32 cellular contexts compared by ENCODE assay signal in the genomic region with DNA sequence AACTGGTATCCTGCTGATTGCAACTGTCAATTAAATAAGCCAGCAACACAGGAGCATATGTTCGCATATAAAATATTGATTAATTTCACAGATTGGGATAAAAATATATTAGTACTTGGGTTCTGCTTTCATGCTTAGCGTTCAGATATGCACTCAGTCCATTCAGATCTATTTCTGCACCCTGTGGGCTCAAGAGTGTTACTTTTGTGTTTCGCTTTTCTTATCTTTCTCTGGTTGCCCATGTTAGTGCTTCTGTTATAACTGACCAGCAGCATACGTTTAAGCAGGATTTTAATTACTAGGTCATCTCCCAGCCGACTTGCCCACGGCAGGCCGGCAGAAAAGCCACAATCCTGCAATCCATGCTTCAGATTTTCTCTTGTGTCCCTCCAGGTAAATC.
DNase-seq lines count a peak whose midpoint lies in the region; ATAC-seq, FAIRE-seq and TF ChIP-seq lines count a peak whose summit lies in the region.
"Had no signal": no experiment of that assay in that cellular context is flagged by ENCODE, and none has a peak within 500 bp of the region (broad histone marks: within the 10 kb centered on the region; RNA-seq: fewer than 3 reads in every experiment).

No MANE protein-coding gene starts in this region.

- H4K20me1 ChIP-seq in Karpas-422 (ENCODE audit: insufficient read depth, low read depth, low read length) (no peaks in the 10 kb centered on the region), neural cell (ENCODE audit: insufficient read depth) (no peaks in the 10 kb centered on the region)

- H3K9me2 ChIP-seq in Karpas-422 (replicated peaks; ENCODE audit: insufficient read depth, low read length) = no peaks in the 10 kb centered on the region
- H3K9me2 ChIP-seq in neural cell (ENCODE audit: insufficient read depth, low read length) = no peaks in the 10 kb centered on the region

- DNase-seq in GM18507 (ENCODE audit: extremely low spot score, insufficient read length, low read depth) = no peak
- no peak for DNase-seq in Karpas-422
- DNase-seq in effector CD8-positive, alpha-beta T cell (lab: John Stamatoyannopoulos, UW) = no peak
- no peak for DNase-seq in activated CD4-positive, alpha-beta T cell treated with anti-CD3 and anti-CD28 coated beads, Interleukin-2, amount 50 U/mL, for 4 hours
- DNase-seq in NCI-H748 treated with DMSO at 0.1 percent for 48 hours (lab: John Stamatoyannopoulos, UW) = no peak
- DNase-seq: activated CD4-positive, alpha-beta T cell treated with anti-CD3 and anti-CD28 coated beads for 1 hour; activated gamma-delta T cell; Calu3; central memory CD4-positive, alpha-beta T cell; dermis blood vessel endothelial cell; DMS79 treated with DMSO at 0.1 percent for 48 hours; HFFc6; left lung; mesendoderm; NCI-H2081 treated with DMSO at 0.1 percent for 48 hours; NCI-H345; NCI-H774; stimulated activated CD4-positive, alpha-beta T cell treated with anti-CD3 and anti-CD28 coated beads, Interleukin-4, amount 100 ng/mL, for 4 hours; stimulated activated naive CD8-positive, alpha-beta T cell treated with anti-CD3 and anti-CD28 coated beads, Interleukin-15, Interleukin-2, amounts not matched to agents 100 U/mL and 50 U/mL, for 24 hours had no signal

- no peak overlapping the region for H3K4me3 ChIP-seq in Karpas-422 (ENCODE audit: low read length)
- H3K4me3 ChIP-seq in neural cell (ENCODE audit: low read length) = no peak overlapping the region
- H3K4me3 ChIP-seq: gastroesophageal sphincter, GM23338, K562, left lung, thoracic aorta had no signal

- H3K27ac ChIP-seq in Karpas-422 (ENCODE audit: low read length) (peak overlapping the region; percentile 86; the same call in 1 of the 2 replicates), neural cell (ENCODE audit: low read length) (peak overlapping the region; percentile 22)
- H3K27ac ChIP-seq: gastroesophageal sphincter, left lung, neutrophil, RWPE1 had no signal

- peak; percentile 60 for FAIRE-seq in GM18507 (lab: Jason Lieb, UNC)
- FAIRE-seq: endometrium, K562, TTC549, urothelium cell line had no signal

- H2AFZ ChIP-seq in Karpas-422 (ENCODE audit: low read length) (no peak overlapping the region), neural cell (ENCODE audit: low read depth, low read length) (no peak overlapping the region)
- H2AFZ ChIP-seq: GM23338 had no signal

- H3K9ac ChIP-seq in Karpas-422 (ENCODE audit: low read length) (no peak overlapping the region), neural cell (ENCODE audit: low read length) (no peak overlapping the region)

- no peak for TF ChIP-seq CTCF in neural cell (IDR thresholded peaks at IDR 0.05; ENCODE audit: poor library complexity, severe bottlenecking)

- TF ChIP-seq EP300 in neural cell (conservative IDR thresholded peaks at IDR 0.05; ENCODE audit: poor library complexity, severe bottlenecking) = no peak

- H3K4me2 ChIP-seq in Karpas-422 (ENCODE audit: low read depth, low read length, poor library complexity, severe bottlenecking) (no peak overlapping the region), neural cell (ENCODE audit: low read length) (no peak overlapping the region)
- H3K4me2 ChIP-seq: GM23338 had no signal

- peaks cover 97% of the 10 kb centered on the region for H3K79me2 ChIP-seq in Karpas-422 (ENCODE audit: low read length)
- peaks cover 4% of the 10 kb centered on the region for H3K79me2 ChIP-seq in neural cell (replicated peaks; ENCODE audit: insufficient read depth, low read length)

- peaks cover 50% of the 10 kb centered on the region for H3K4me1 ChIP-seq in Karpas-422 (ENCODE audit: low read length)
- H3K4me1 ChIP-seq: left lung had no signal

- H3K36me3 ChIP-seq in Karpas-422 (ENCODE audit: insufficient read depth, low read length) (no peaks in the 10 kb centered on the region), neural cell (ENCODE audit: insufficient read depth, low read length) (no peaks in the 10 kb centered on the region)
- H3K36me3 ChIP-seq: gastroesophageal sphincter, left lung, neutrophil, thoracic aorta had no signal

- H3K9me3 ChIP-seq in Karpas-422 (ENCODE audit: low read length) (no peaks in the 10 kb centered on the region), neural cell (ENCODE audit: low read length) (no peaks in the 10 kb centered on the region)
- H3K9me3 ChIP-seq: gastroesophageal sphincter, left lung, neutrophil, thoracic aorta had no signal

- TF ChIP-seq RAD21 in neural cell (conservative IDR thresholded peaks at IDR 0.05) = no peak

- ATAC-seq in GM21381 (IDR thresholded peaks at IDR 0.05; ENCODE audit: unreplicated experiment) (peak; percentile 77), GM21515 (IDR thresholded peaks at IDR 0.05; ENCODE audit: unreplicated experiment) (no peak)
- ATAC-seq: gastroesophageal sphincter; GM23338; K562; left lung; sciatic nerve; stimulated activated naive CD8-positive, alpha-beta T cell treated with anti-CD3 and anti-CD28 coated beads, Interleukin-15, Interleukin-2, amounts not matched to agents 100 U/mL and 50 U/mL, for 24 hours had no signal

- H3K27me3 ChIP-seq in Karpas-422 (ENCODE audit: low read length) = no peaks in the 10 kb centered on the region
- H3K27me3 ChIP-seq in neural cell (ENCODE audit: insufficient read depth, low read depth, low read length) = no peaks in the 10 kb centered on the region
- H3K27me3 ChIP-seq: gastroesophageal sphincter, left lung, neutrophil had no signal

- no peaks in the 10 kb centered on the region for H3F3A ChIP-seq in neural cell (ENCODE audit: insufficient read depth, low read length, poor library complexity, severe bottlenecking)

TF ChIP-seq in neural cell, 6 proteins besides CTCF, POLR2A, EP300 and RAD21:
- TF ChIP-seq MXI1 (conservative IDR thresholded peaks at IDR 0.05; ENCODE audit: poor library complexity, severe bottlenecking) = no peak
- no peak for TF ChIP-seq EZH2 (IDR thresholded peaks at IDR 0.05; ENCODE audit: borderline replicate concordance, insufficient read depth, low read length, poor library complexity, severe bottlenecking)
- TF ChIP-seq SMC3 (conservative IDR thresholded peaks at IDR 0.05; ENCODE audit: poor library complexity) = no peak
- no peak for TF ChIP-seq POLR2AphosphoS5 (IDR thresholded peaks at IDR 0.05)
- no peak for TF ChIP-seq TAF1 (IDR thresholded peaks at IDR 0.05; ENCODE audit: low read depth)
- no peak for TF ChIP-seq REST (IDR thresholded peaks at IDR 0.05; ENCODE audit: borderline replicate concordance)
